16 cellular contexts compared by ENCODE assay signal in the genomic region with DNA sequence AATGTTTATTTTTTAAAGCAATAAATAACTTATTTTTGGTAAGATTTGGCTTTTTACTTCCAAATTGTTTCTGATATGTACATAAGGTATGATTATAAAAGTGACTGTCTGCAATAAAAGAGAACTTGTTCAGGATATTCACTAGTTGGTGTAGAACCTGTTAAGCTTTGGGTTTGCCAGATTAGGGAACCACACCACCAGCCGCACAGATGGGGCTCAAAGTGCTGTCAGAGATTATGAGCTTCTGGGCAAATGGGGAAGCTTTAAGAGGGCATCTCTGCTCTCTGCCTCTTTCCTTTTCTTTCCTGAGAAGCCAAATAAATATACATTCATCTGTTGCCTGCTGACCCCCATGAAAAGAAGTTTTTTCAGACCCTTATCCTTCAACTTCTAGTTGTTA. TPM values are rescaled to one million over a fixed set of nuclear protein-coding genes. Genes with fewer than 3 reads are reported as not detected.
DNase-seq lines count a peak whose midpoint lies in the region; ATAC-seq and TF ChIP-seq lines count a peak whose summit lies in the region.
"Had no signal": no experiment of that assay in that cellular context is flagged by ENCODE, and none has a peak within 500 bp of the region (broad histone marks: within the 10 kb centered on the region; RNA-seq: fewer than 3 reads in every experiment).

No MANE protein-coding gene starts in this region.

- CTCF ChIA-PET in activated CD8-positive, alpha-beta T cell treated with anti-CD3 and anti-CD28 coated beads for 36 hours (lab: Charles Lee), result no interaction called here
- CTCF ChIA-PET in activated CD8-positive, alpha-beta T cell treated with anti-CD3 and anti-CD28 coated beads, Interleukin-2, amount 10 ng/mL, durations not matched to agents 7 days and 5 days (lab: Charles Lee), result interaction anchor here (1.1 to 2.1 kb wide), 4 partner anchors 53 to 378 kb away, joined by 3 to 10 read pairs (median 4); no protein-coding TSS in a partner anchor

- no peaks in the 10 kb centered on the region for H3K9me3 Mint-ChIP-seq in activated CD8-positive, alpha-beta T cell treated with anti-CD3 and anti-CD28 coated beads for 36 hours
- H3K9me3 Mint-ChIP-seq in activated CD8-positive, alpha-beta T cell treated with anti-CD3 and anti-CD28 coated beads, Interleukin-2, amount 10 ng/mL, durations not matched to agents 7 days and 5 days (ENCODE audit: insufficient read depth), result no peaks in the 10 kb centered on the region
- H3K9me3 Mint-ChIP-seq in activated T-helper 17 cell treated with anti-CD3 and anti-CD28 coated beads, Interleukin-2, amount 50 U/mL, for 72 hours, result peaks cover 5% of the 10 kb centered on the region

- 41 to 71% (median 54%) methylated on average over 1 of the region's 1 CpG for WGBS in spleen, 5 donors

- no peak overlapping the region for H3K4me3 ChIP-seq in spleen
- H3K4me3 ChIP-seq in uterus, result no peak overlapping the region

- H3K27me3 Mint-ChIP-seq in activated CD8-positive, alpha-beta T cell treated with anti-CD3 and anti-CD28 coated beads for 36 hours, result no peaks in the 10 kb centered on the region
- H3K27me3 Mint-ChIP-seq in activated CD8-positive, alpha-beta T cell treated with anti-CD3 and anti-CD28 coated beads, Interleukin-2, amount 10 ng/mL, durations not matched to agents 7 days and 5 days (ENCODE audit: low read depth), result no peaks in the 10 kb centered on the region
- no peaks in the 10 kb centered on the region for H3K27me3 Mint-ChIP-seq in activated T-helper 17 cell treated with anti-CD3 and anti-CD28 coated beads, Interleukin-2, amount 50 U/mL, for 72 hours

- no peaks in the 10 kb centered on the region for H3K9me3 ChIP-seq in spleen
- no peaks in the 10 kb centered on the region for H3K9me3 ChIP-seq in uterus

- POLR2A ChIA-PET in activated CD8-positive, alpha-beta T cell treated with anti-CD3 and anti-CD28 coated beads for 36 hours (lab: Charles Lee), result interaction anchor here (0.8 to 1.7 kb wide), 3 partner anchors 11 to 21 kb away, joined by 3 to 7 read pairs (median 3); no protein-coding TSS in a partner anchor
- POLR2A ChIA-PET in activated CD8-positive, alpha-beta T cell treated with anti-CD3 and anti-CD28 coated beads, Interleukin-2, amount 10 ng/mL, durations not matched to agents 7 days and 5 days (lab: Charles Lee), result interaction anchor here (0.6 to 1.9 kb wide), 3 partner anchors 10 to 205 kb away, joined by 3 to 9 read pairs (median 4); no protein-coding TSS in a partner anchor

- H3K36me3 ChIP-seq in spleen, result peaks cover 0 to 36% (median 14%) of the 10 kb centered on the region in 6 donors
- no peaks in the 10 kb centered on the region for H3K36me3 ChIP-seq in uterus

- peaks cover 17% of the 10 kb centered on the region for H3K4me1 Mint-ChIP-seq in activated CD8-positive, alpha-beta T cell treated with anti-CD3 and anti-CD28 coated beads for 36 hours (ENCODE audit: low read depth)
- peaks cover 21% of the 10 kb centered on the region for H3K4me1 Mint-ChIP-seq in activated CD8-positive, alpha-beta T cell treated with anti-CD3 and anti-CD28 coated beads, Interleukin-2, amount 10 ng/mL, durations not matched to agents 7 days and 5 days (ENCODE audit: low read depth)
- H3K4me1 Mint-ChIP-seq in activated T-helper 17 cell treated with anti-CD3 and anti-CD28 coated beads, Interleukin-2, amount 50 U/mL, for 72 hours, result peaks cover 7% of the 10 kb centered on the region

- DNase-seq in activated CD8-positive, alpha-beta T cell treated with anti-CD3 and anti-CD28 coated beads for 36 hours, result no peak
- no peak for DNase-seq in activated CD8-positive, alpha-beta T cell treated with anti-CD3 and anti-CD28 coated beads, Interleukin-2, amount 10 ng/mL, durations not matched to agents 7 days and 5 days
- peak; percentile 14 for DNase-seq in NCI-H69 (lab: John Stamatoyannopoulos, UW)
- peak; percentile 65 for DNase-seq in spleen
- no peak for DNase-seq in uterus
- DNase-seq in cerebellar cortex (ENCODE audit: low spot score), result no peak
- no peak for DNase-seq in activated naive CD4-positive, alpha-beta T cell treated with anti-CD3 and anti-CD28 coated beads, Interleukin-2, amount 50 U/mL, for 16 hours
- DNase-seq: ACHN; activated naive CD4-positive, alpha-beta T cell; foreskin keratinocyte; IMR-90; mammary epithelial cell; NCI-H146; occipital lobe; stimulated activated naive CD8-positive, alpha-beta T cell treated with anti-CD3 and anti-CD28 coated beads, Interleukin-15, Interleukin-2, amounts not matched to agents 100 U/mL and 50 U/mL, for 24 hours had no signal

- no peak for ATAC-seq in activated CD8-positive, alpha-beta T cell treated with anti-CD3 and anti-CD28 coated beads for 36 hours
- ATAC-seq in activated CD8-positive, alpha-beta T cell treated with anti-CD3 and anti-CD28 coated beads, Interleukin-2, amount 10 ng/mL, durations not matched to agents 7 days and 5 days, result no peak
- no peak for ATAC-seq in activated T-helper 17 cell treated with anti-CD3 and anti-CD28 coated beads, Interleukin-2, amount 50 U/mL, for 72 hours (replicated peaks)
- ATAC-seq: foreskin keratinocyte; stimulated activated naive CD8-positive, alpha-beta T cell treated with anti-CD3 and anti-CD28 coated beads, Interleukin-15, Interleukin-2, amounts not matched to agents 100 U/mL and 50 U/mL, for 24 hours had no signal

- H3K36me3 Mint-ChIP-seq in activated CD8-positive, alpha-beta T cell treated with anti-CD3 and anti-CD28 coated beads for 36 hours (ENCODE audit: low read depth), result peaks cover 40% of the 10 kb centered on the region
- peaks cover 63% of the 10 kb centered on the region for H3K36me3 Mint-ChIP-seq in activated CD8-positive, alpha-beta T cell treated with anti-CD3 and anti-CD28 coated beads, Interleukin-2, amount 10 ng/mL, durations not matched to agents 7 days and 5 days (ENCODE audit: low read depth)
- peaks cover 58% of the 10 kb centered on the region for H3K36me3 Mint-ChIP-seq in activated T-helper 17 cell treated with anti-CD3 and anti-CD28 coated beads, Interleukin-2, amount 50 U/mL, for 72 hours (ENCODE audit: low read depth)

- TF ChIP-seq POLR2A in spleen (IDR thresholded peaks at IDR 0.05) (no peak), uterus (IDR thresholded peaks at IDR 0.05) (no peak)

- H3K4me3 Mint-ChIP-seq in activated CD8-positive, alpha-beta T cell treated with anti-CD3 and anti-CD28 coated beads for 36 hours, result no peak overlapping the region
- H3K4me3 Mint-ChIP-seq in activated CD8-positive, alpha-beta T cell treated with anti-CD3 and anti-CD28 coated beads, Interleukin-2, amount 10 ng/mL, durations not matched to agents 7 days and 5 days, result no peak overlapping the region
- H3K4me3 Mint-ChIP-seq in activated T-helper 17 cell treated with anti-CD3 and anti-CD28 coated beads, Interleukin-2, amount 50 U/mL, for 72 hours, result no peak overlapping the region

- no peaks in the 10 kb centered on the region for H3K27me3 ChIP-seq in spleen (replicated peaks in 1 of 7)
- no peaks in the 10 kb centered on the region for H3K27me3 ChIP-seq in uterus
- H3K27me3 ChIP-seq: foreskin keratinocyte had no signal

- no peak for TF ChIP-seq CTCF in activated CD8-positive, alpha-beta T cell treated with anti-CD3 and anti-CD28 coated beads for 36 hours (IDR thresholded peaks at IDR 0.05)
- TF ChIP-seq CTCF in spleen (IDR thresholded peaks at IDR 0.05 in 8 of 11, conservative IDR thresholded peaks at IDR 0.05 in 3 of 11) (no peak), uterus (IDR thresholded peaks at IDR 0.05) (no peak)

- H3K4me1 ChIP-seq in spleen, result peaks cover 0 to 21% (median 12%) of the 10 kb centered on the region in 6 donors
- H3K4me1 ChIP-seq in uterus, result no peaks in the 10 kb centered on the region
- H3K4me1 ChIP-seq: foreskin keratinocyte had no signal

- intact Hi-C loops in activated CD8-positive, alpha-beta T cell treated with anti-CD3 and anti-CD28 coated beads for 36 hours (cut with micrococcal nuclease), result no loop called here
- intact Hi-C loops in spleen (cut with DNase I; ENCODE audit: low total_unique reads) (no loop called here), uterus (cut with DNase I; ENCODE audit: low total_unique reads) (no loop called here)

- H3K27ac ChIP-seq in spleen, result peak overlapping the region in 3 of 8 donors; percentile 6 to 60 (median 22)
- H3K27ac ChIP-seq in uterus, result no peak overlapping the region
- H3K27ac ChIP-seq: foreskin keratinocyte had no signal

- H3K27ac Mint-ChIP-seq in activated CD8-positive, alpha-beta T cell treated with anti-CD3 and anti-CD28 coated beads for 36 hours, result peak overlapping the region; percentile 49
- H3K27ac Mint-ChIP-seq in activated CD8-positive, alpha-beta T cell treated with anti-CD3 and anti-CD28 coated beads, Interleukin-2, amount 10 ng/mL, durations not matched to agents 7 days and 5 days, result no peak overlapping the region
- H3K27ac Mint-ChIP-seq in activated T-helper 17 cell treated with anti-CD3 and anti-CD28 coated beads, Interleukin-2, amount 50 U/mL, for 72 hours, result peak overlapping the region; percentile 46

RNA-seq across cellular contexts. Expression of a gene that starts 25.4 kb away (rescaled TPM):
- 100 to 1,000 TPM; 244 to 256 TPM for total RNA-seq in activated CD8-positive, alpha-beta T cell treated with anti-CD3 and anti-CD28 coated beads for 36 hours
- 100 to 1,000 TPM; 216 to 234 TPM for total RNA-seq in activated CD8-positive, alpha-beta T cell treated with anti-CD3 and anti-CD28 coated beads, Interleukin-2, amount 10 ng/mL, durations not matched to agents 7 days and 5 days
- total RNA-seq in activated T-helper 17 cell treated with anti-CD3 and anti-CD28 coated beads, Interleukin-2, amount 50 U/mL, for 72 hours, result 100 to 1,000 TPM; 215 to 269 TPM
- total RNA-seq in spleen (100 to 1,000 TPM in 6 of 7 donors, 10 to 100 TPM in 1; 83.0 to 148 (median 115) TPM), uterus (100 to 1,000 TPM in 1 of 4 donors, 10 to 100 TPM in 3; 28.8 to 113 (median 39.4) TPM)
- polyA plus RNA-seq in spleen, result 10 to 100 TPM; 29.5 to 38.4 (median 31.2) TPM

Comparison
In these comparisons a context has a peak if more than half of its experiments do, and no peak if none do; other contexts are left out.
1. DNase-seq: peak in NCI-H69 (single experiment) and spleen (single experiment); none in activated CD8-positive, alpha-beta T cell treated with anti-CD3 and anti-CD28 coated beads for 36 hours (single experiment), activated CD8-positive, alpha-beta T cell treated with anti-CD3 and anti-CD28 coated beads, Interleukin-2, amount 10 ng/mL, durations not matched to agents 7 days and 5 days (single experiment), uterus (0 of 2), cerebellar cortex (single experiment) and activated naive CD4-positive, alpha-beta T cell treated with anti-CD3 and anti-CD28 coated beads, Interleukin-2, amount 50 U/mL, for 16 hours (single experiment).